Comparison of ENCODE assay signal across 9 cellular contexts in the genomic region with DNA sequence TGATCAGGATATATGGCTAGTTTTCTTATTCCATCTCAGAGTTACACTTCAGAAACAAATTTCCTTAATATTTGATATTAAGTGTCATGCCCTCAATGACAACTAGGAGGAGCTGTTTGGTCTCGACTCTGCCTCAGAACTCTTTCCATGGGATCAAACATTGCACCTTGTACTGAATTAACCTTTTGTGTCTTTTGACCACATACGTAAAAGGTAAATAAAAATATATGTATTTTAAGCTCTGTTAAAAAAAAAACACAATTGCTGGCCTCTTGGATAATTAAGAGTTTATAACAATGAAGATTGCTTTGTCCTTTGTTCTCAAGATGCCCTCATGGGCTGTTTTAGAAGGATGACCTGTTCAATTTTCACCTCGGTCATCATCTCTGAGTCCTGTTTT. TPM values are rescaled to one million over a fixed set of nuclear protein-coding genes. Genes with fewer than 3 reads are reported as not detected.
DNase-seq lines count a peak whose midpoint lies in the region; ATAC-seq, FAIRE-seq and TF ChIP-seq lines count a peak whose summit lies in the region.
"Had no signal": no experiment of that assay in that cellular context is flagged by ENCODE, and none has a peak within 500 bp of the region (broad histone marks: within the 10 kb centered on the region; RNA-seq: fewer than 3 reads in every experiment).

No MANE protein-coding gene starts in this region.

- intact Hi-C loops in vagina (cut with DNase I): loop anchor here (10.0 kb wide), 1 partner anchor 460 kb away; no protein-coding TSS in a partner anchor

- peak; percentile 84 for ATAC-seq in GM19395 (IDR thresholded peaks at IDR 0.05; ENCODE audit: unreplicated experiment)

- FAIRE-seq in islet of Langerhans (lab: Jason Lieb, UNC): peak; percentile 74

- no peaks in the 10 kb centered on the region for H3K9me3 ChIP-seq in vagina
- H3K9me3 ChIP-seq: SJCRH30 had no signal

- no peaks in the 10 kb centered on the region for H3K27me3 ChIP-seq in vagina
- H3K27me3 ChIP-seq: SJCRH30 had no signal

- H3K27ac ChIP-seq in VCaP: no peak overlapping the region
- H3K27ac ChIP-seq in vagina: no peak overlapping the region
- H3K27ac ChIP-seq: SJCRH30 had no signal

- no peak for TF ChIP-seq POLR2A in vagina (IDR thresholded peaks at IDR 0.05)

- TF ChIP-seq CTCF in VCaP (conservative IDR thresholded peaks at IDR 0.05): peak; percentile 86
- TF ChIP-seq CTCF in vagina (IDR thresholded peaks at IDR 0.05): peak; percentile 44 to 77 (median 70)

- DNase-seq in DMS 273 treated with DMSO at 0.1 percent for 48 hours (lab: John Stamatoyannopoulos, UW) (peak; percentile 2), vagina (ENCODE audit: extremely low spot score in 2 of 2) (no peak), C1 segment of cervical spinal cord (lab: John Stamatoyannopoulos, UW) (no peak), middle frontal gyrus (ENCODE audit: extremely low spot score, low spot score) (no peak)
- peak; percentile 24 for DNase-seq in Jurkat, Clone E6-1 (ENCODE audit: low read depth, low spot score)

- no peak overlapping the region for H3K4me3 ChIP-seq in Jurkat, Clone E6-1 (ENCODE audit: low read length)
- no peak overlapping the region for H3K4me3 ChIP-seq in vagina
- H3K4me3 ChIP-seq: SJCRH30 had no signal

- no peaks in the 10 kb centered on the region for H3K36me3 ChIP-seq in vagina
- H3K36me3 ChIP-seq: SJCRH30 had no signal

- no peaks in the 10 kb centered on the region for H3K4me1 ChIP-seq in vagina
- H3K4me1 ChIP-seq: SJCRH30 had no signal

RNA-seq across cellular contexts. Expression of a gene that starts 18.7 kb away (rescaled TPM):
- polyA plus RNA-seq in Jurkat, Clone E6-1 (2012; ENCODE audit: insufficient read depth, insufficient read length): 3.1 TPM
- total RNA-seq in vagina: 292 TPM

Comparison
In these comparisons a context has a peak if more than half of its experiments do, and no peak if none do; other contexts are left out.
1. DNase-seq: peak in DMS 273 treated with DMSO at 0.1 percent for 48 hours (single experiment) and Jurkat, Clone E6-1 (single experiment); none in vagina (0 of 2), C1 segment of cervical spinal cord (0 of 14) and middle frontal gyrus (single experiment).